ENCODE assay signal across 13 cellular contexts in the genomic region with DNA sequence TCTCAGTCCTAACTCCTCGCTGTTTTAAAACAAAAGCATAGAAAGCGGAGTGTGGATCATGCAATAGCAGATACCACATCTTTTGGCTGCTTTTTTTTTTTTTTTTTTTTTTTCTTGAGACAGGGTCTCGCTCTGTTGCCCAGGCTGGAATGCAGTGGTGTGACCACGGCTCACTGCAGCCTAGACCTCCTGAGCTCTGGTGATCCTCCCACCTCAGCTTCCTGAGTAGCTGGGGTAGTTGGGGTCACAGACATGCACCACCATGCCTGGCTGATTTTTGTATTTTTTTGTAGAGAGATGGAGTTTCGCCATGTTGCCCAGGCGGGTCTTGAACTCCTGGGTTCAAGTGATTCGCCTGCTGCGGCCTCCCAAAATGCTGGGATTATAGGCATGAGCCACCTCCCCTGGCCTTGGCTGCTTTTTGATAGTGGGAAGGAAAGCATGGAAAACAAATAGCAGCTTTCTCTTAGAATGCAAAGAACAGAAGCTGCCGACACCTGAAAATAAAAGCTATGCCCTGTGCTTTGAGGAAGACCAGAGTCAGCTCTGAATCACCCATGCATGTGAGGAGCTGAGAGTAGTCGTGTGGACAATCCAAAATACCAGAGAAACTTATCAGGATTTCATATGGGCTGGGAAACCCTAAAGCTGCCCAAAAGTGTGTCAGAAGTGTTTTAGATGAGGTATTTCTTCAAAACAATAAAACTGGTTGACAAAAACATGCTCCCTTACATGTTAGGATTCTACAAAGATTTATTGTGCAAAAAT. TPM values are rescaled to one million over a fixed set of nuclear protein-coding genes. Genes with fewer than 3 reads are reported as not detected.
DNase-seq lines count a peak whose midpoint lies in the region; ATAC-seq and TF ChIP-seq lines count a peak whose summit lies in the region.
"Had no signal": no experiment of that assay in that cellular context is flagged by ENCODE, and none has a peak within 500 bp of the region (broad histone marks: within the 10 kb centered on the region; RNA-seq: fewer than 3 reads in every experiment).

No MANE protein-coding gene starts in this region.

- no peaks in the 10 kb centered on the region for H3K27me3 Mint-ChIP-seq in activated T-helper 2 cell treated with anti-CD3 and anti-CD28 coated beads, Interferon-gamma antibody, Interleukin-2, Interleukin-4, amounts not matched to agents 10 μg/mL and 5 μg/mL and 100 μg/mL, durations not matched to agents 14 hours and 24 hours and 36 hours (ENCODE audit: low read depth)

- DNase-seq in AG08395 (ENCODE audit: low spot score) (peak; percentile 52), GM12865 (ENCODE audit: low read depth) (peak; percentile 48), kidney tubule cell (ENCODE audit: low spot score) (peak; percentile 87), dorsolateral prefrontal cortex (no peak), hippocampal formation (lab: John Stamatoyannopoulos, UW) (no peak)
- DNase-seq in activated T-helper 2 cell treated with anti-CD3 and anti-CD28 coated beads, Interferon-gamma antibody, Interleukin-2, Interleukin-4, amounts not matched to agents 10 μg/mL and 5 μg/mL and 100 μg/mL, durations not matched to agents 14 hours and 24 hours and 36 hours (ENCODE audit: low spot score), result no peak
- DNase-seq: head of caudate nucleus, NCI-H1930, NCI-H774, occipital lobe, SIG-M5 had no signal

- no peak for ATAC-seq in GM21717 (IDR thresholded peaks at IDR 0.05; ENCODE audit: unreplicated experiment)
- no peak for ATAC-seq in HG03196 (IDR thresholded peaks at IDR 0.05; ENCODE audit: unreplicated experiment)

- peaks cover 38% of the 10 kb centered on the region for H3K4me1 Mint-ChIP-seq in activated T-helper 2 cell treated with anti-CD3 and anti-CD28 coated beads, Interferon-gamma antibody, Interleukin-2, Interleukin-4, amounts not matched to agents 10 μg/mL and 5 μg/mL and 100 μg/mL, durations not matched to agents 14 hours and 24 hours and 36 hours (ENCODE audit: low read depth)

- H3K27me3 ChIP-seq in dorsolateral prefrontal cortex, result no peaks in the 10 kb centered on the region

- peaks cover 8% of the 10 kb centered on the region for H3K36me3 Mint-ChIP-seq in activated T-helper 2 cell treated with anti-CD3 and anti-CD28 coated beads, Interferon-gamma antibody, Interleukin-2, Interleukin-4, amounts not matched to agents 10 μg/mL and 5 μg/mL and 100 μg/mL, durations not matched to agents 14 hours and 24 hours and 36 hours (ENCODE audit: low read depth)

- H3K27ac Mint-ChIP-seq in activated T-helper 2 cell treated with anti-CD3 and anti-CD28 coated beads, Interferon-gamma antibody, Interleukin-2, Interleukin-4, amounts not matched to agents 10 μg/mL and 5 μg/mL and 100 μg/mL, durations not matched to agents 14 hours and 24 hours and 36 hours, result peak overlapping the region; percentile 12

- intact Hi-C loops in activated T-helper 2 cell treated with anti-CD3 and anti-CD28 coated beads, Interferon-gamma antibody, Interleukin-2, Interleukin-4, amounts not matched to agents 10 μg/mL and 5 μg/mL and 100 μg/mL, durations not matched to agents 14 hours and 24 hours and 36 hours (cut with micrococcal nuclease), result loop anchor here (10.0 kb wide), 1 partner anchor 336 kb away; a partner anchor contains a TSS
- intact Hi-C loops in dorsolateral prefrontal cortex (cut with DNase I), result no loop called here

- H3K4me3 Mint-ChIP-seq in activated T-helper 2 cell treated with anti-CD3 and anti-CD28 coated beads, Interferon-gamma antibody, Interleukin-2, Interleukin-4, amounts not matched to agents 10 μg/mL and 5 μg/mL and 100 μg/mL, durations not matched to agents 14 hours and 24 hours and 36 hours (ENCODE audit: low read depth), result no peak overlapping the region

- TF ChIP-seq CTCF in GM12865 (IDR thresholded peaks at IDR 0.05; ENCODE audit: insufficient read depth, low read depth, low read length, missing control alignments), result no peak
- TF ChIP-seq CTCF in dorsolateral prefrontal cortex (IDR thresholded peaks at IDR 0.05 in 54 of 56, conservative IDR thresholded peaks at IDR 0.05 in 2 of 56; ENCODE audit: low read depth in 1 of 56, partially characterized antibody in 56 of 56), result no peak

- no peaks in the 10 kb centered on the region for H3K9me3 Mint-ChIP-seq in activated T-helper 2 cell treated with anti-CD3 and anti-CD28 coated beads, Interferon-gamma antibody, Interleukin-2, Interleukin-4, amounts not matched to agents 10 μg/mL and 5 μg/mL and 100 μg/mL, durations not matched to agents 14 hours and 24 hours and 36 hours

- no peak overlapping the region for H3K27ac ChIP-seq in dorsolateral prefrontal cortex

- H3K4me3 ChIP-seq in GM12865 (ENCODE audit: low read depth, low read length), result no peak overlapping the region
- H3K4me3 ChIP-seq in dorsolateral prefrontal cortex, result no peak overlapping the region

RNA-seq across cellular contexts. Expression of a gene that starts 3.6 kb away (rescaled TPM):
- total RNA-seq in activated T-helper 2 cell treated with anti-CD3 and anti-CD28 coated beads, Interferon-gamma antibody, Interleukin-2, Interleukin-4, amounts not matched to agents 10 μg/mL and 5 μg/mL and 100 μg/mL, durations not matched to agents 14 hours and 24 hours and 36 hours, result 37.0 and 39.7 TPM in 2 replicates
- 10 to 100 TPM in 6 of 120 experiments, 1 to 10 TPM in 114; 1.8 to 15.7 (median 5.8) TPM for total RNA-seq in dorsolateral prefrontal cortex

Comparison
In these comparisons a context has a peak if more than half of its experiments do, and no peak if none do; other contexts are left out.
1. DNase-seq: peak in AG08395 (single experiment), GM12865 (single experiment) and kidney tubule cell (single experiment); none in activated T-helper 2 cell treated with anti-CD3 and anti-CD28 coated beads, Interferon-gamma antibody, Interleukin-2, Interleukin-4, amounts not matched to agents 10 μg/mL and 5 μg/mL and 100 μg/mL, durations not matched to agents 14 hours and 24 hours and 36 hours (single experiment), dorsolateral prefrontal cortex (0 of 10) and hippocampal formation (0 of 2).